1 cellular context compared by ENCODE assay signal in the genomic region with DNA sequence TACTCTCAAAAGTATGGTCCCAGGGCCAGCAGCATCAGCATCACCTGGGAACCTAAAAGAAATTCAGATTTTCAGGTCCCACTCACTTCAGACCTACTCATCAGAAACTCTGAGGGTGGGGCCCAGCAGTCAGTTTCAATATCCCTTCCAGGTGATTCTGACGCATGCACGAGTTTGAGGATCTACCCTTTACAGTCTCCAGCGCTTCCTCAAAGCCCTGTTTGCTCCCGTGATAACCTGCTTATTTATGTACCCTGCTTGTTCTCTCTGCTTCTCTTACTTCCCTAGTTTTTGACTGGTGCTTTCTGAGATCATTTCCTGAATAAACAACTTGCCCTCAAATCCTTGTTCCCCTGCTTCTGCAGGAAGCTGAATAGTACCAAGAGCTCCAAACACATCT.
TF ChIP-seq lines count a peak whose summit lies in the region.

No MANE protein-coding gene starts in this region.

TF ChIP-seq in GM23338, 12 proteins besides CTCF, POLR2A, EP300 and RAD21 (continued from another document):
- no peak for TF ChIP-seq ZNF462 (CRISPR knock-in tag; IDR thresholded peaks at IDR 0.05)
- TF ChIP-seq ETS1 (IDR thresholded peaks at IDR 0.05) = no peak
- TF ChIP-seq CREB1 (CRISPR knock-in tag; IDR thresholded peaks at IDR 0.05; ENCODE audit: low read depth) = no peak
- TF ChIP-seq JUNB (IDR thresholded peaks at IDR 0.05; ENCODE audit: unreplicated experiment) = no peak
- TF ChIP-seq ZNF114 (CRISPR knock-in tag; IDR thresholded peaks at IDR 0.05) = no peak
- TF ChIP-seq POLR2AphosphoS5 (IDR thresholded peaks at IDR 0.05; ENCODE audit: low read depth) = no peak
- no peak for TF ChIP-seq NANOG (IDR thresholded peaks at IDR 0.05; ENCODE audit: borderline replicate concordance)
